Comparison of ENCODE assay signal across 25 cellular contexts in genomic region chr13:48456546-48456945, GRCh38.
"Had no signal": no experiment of that assay in that cellular context is flagged by ENCODE, and none has a peak within 500 bp of the region (broad histone marks: within the 10 kb centered on the region; RNA-seq: fewer than 3 reads in every experiment).

No MANE protein-coding gene starts in this region.

- DNase-seq: colonic mucosa; cortex of kidney; effector CD8-positive, alpha-beta T cell; effector memory CD8-positive, alpha-beta T cell; erythroblast; esophagus squamous epithelium; foreskin fibroblast; foreskin melanocyte; gastrocnemius medialis; glutamatergic neuron; hypothalamus; islet precursor cell; left cardiac atrium; left ventricle myocardium superior; mammary epithelial cell; mesendoderm; midbrain; naive thymus-derived CD4-positive, alpha-beta T cell had no signal

- H3K27me3 Mint-ChIP-seq: dendritic cell treated with granulocyte-macrophage colony-stimulating factor and Interleukin-4, amounts not matched to agents 40 ng/mL and 50 ng/mL, for 4 days; effector memory CD8-positive, alpha-beta T cell; memory B cell; naive thymus-derived CD4-positive, alpha-beta T cell had no signal

- H3K4me3 Mint-ChIP-seq: dendritic cell treated with granulocyte-macrophage colony-stimulating factor and Interleukin-4, amounts not matched to agents 40 ng/mL and 50 ng/mL, for 4 days; effector memory CD8-positive, alpha-beta T cell; memory B cell; naive thymus-derived CD4-positive, alpha-beta T cell had no signal

- H3K4me2 ChIP-seq: hepatocyte had no signal

- H3K9me3 ChIP-seq: colonic mucosa, gastrocnemius medialis, left lung had no signal

- H2AFZ ChIP-seq: hepatocyte had no signal

- ATAC-seq: effector memory CD8-positive, alpha-beta T cell; esophagus mucosa; gastrocnemius medialis; left cardiac atrium; left lung; left ventricle myocardium superior; naive thymus-derived CD4-positive, alpha-beta T cell had no signal

- H3K4me1 Mint-ChIP-seq: memory B cell had no signal

- H3K4me1 ChIP-seq: colonic mucosa, esophagus squamous epithelium, gastrocnemius medialis, left lung had no signal

- H3K27me3 ChIP-seq: colonic mucosa, esophagus squamous epithelium, gastrocnemius medialis, hepatocyte, left lung had no signal

- H3K4me3 ChIP-seq: colonic mucosa, esophagus squamous epithelium, gastrocnemius medialis, hepatocyte, left lung, lung had no signal

- H3K27ac ChIP-seq: colonic mucosa, epithelial cell of prostate, esophagus squamous epithelium, gastrocnemius medialis, hepatocyte, left lung had no signal

- H3K9me3 Mint-ChIP-seq: effector memory CD8-positive, alpha-beta T cell had no signal

- H3K27ac Mint-ChIP-seq: effector memory CD8-positive, alpha-beta T cell; memory B cell; naive thymus-derived CD4-positive, alpha-beta T cell had no signal
